In genomic region chr20:42855896-42856295, GRCh38 we compare ENCODE assay signal across 37 cellular contexts.
"Had no signal": no experiment of that assay in that cellular context is flagged by ENCODE, and none has a peak within 500 bp of the region (broad histone marks: within the 10 kb centered on the region; RNA-seq: fewer than 3 reads in every experiment).

No MANE protein-coding gene starts in this region.

- H3K4me1 Mint-ChIP-seq: activated B cell treated with CpG ODN at 0.5 μM for 24 hours; activated CD4-positive, alpha-beta T cell treated with anti-CD3 and anti-CD28 coated beads, Interleukin-2, amount 10 ng/mL, durations not matched to agents 24 days and 14 days; activated naive CD8-positive, alpha-beta T cell treated with anti-CD3 and anti-CD28 coated beads for 36 hours; activated T-helper 17 cell treated with anti-CD3 and anti-CD28 coated beads, Interleukin-2, amount 50 U/mL, for 72 hours; brain; central memory CD8-positive, alpha-beta T cell had no signal

- DNase-seq: activated B cell treated with CpG ODN at 0.5 μM for 24 hours; activated CD4-positive, alpha-beta memory T cell treated with anti-CD3 and anti-CD28 coated beads for 36 hours; activated CD4-positive, alpha-beta T cell treated with anti-CD3 and anti-CD28 coated beads for 4 hours; activated CD4-positive, alpha-beta T cell treated with anti-CD3 and anti-CD28 coated beads, Interleukin-2, amount 10 ng/mL, durations not matched to agents 24 days and 14 days; activated CD4-positive, alpha-beta T cell treated with anti-CD3 and anti-CD28 coated beads, Interleukin-2, amount 50 U/mL, for 1 hour; activated CD4-positive, alpha-beta T cell treated with anti-CD3 and anti-CD28 coated beads, Interleukin-2, amount 50 U/mL, for 4 hours; activated CD4-positive, CD25-positive, alpha-beta regulatory T cell treated with anti-CD3 and anti-CD28 coated beads, Interleukin-2, amount 50 U/mL, for 72 hours; activated CD8-positive, alpha-beta memory T cell treated with anti-CD3 and anti-CD28 coated beads, Interleukin-2, amount 50 U/mL, for 4 hours; activated CD8-positive, alpha-beta T cell treated with anti-CD3 and anti-CD28 coated beads for 36 hours; activated effector memory CD4-positive, alpha-beta T cell treated with anti-CD3 and anti-CD28 coated beads, Interleukin-2, amount 50 U/mL, for 16 hours; activated gamma-delta T cell treated with Interleukin-2 at 50 U/mL for 16 hours; activated naive CD4-positive, alpha-beta T cell; activated naive CD4-positive, alpha-beta T cell treated with anti-CD3 and anti-CD28 coated beads for 36 hours; activated naive CD4-positive, alpha-beta T cell treated with anti-CD3 and anti-CD28 coated beads, Interleukin-2, amount 50 U/mL, for 16 hours; activated naive CD8-positive, alpha-beta T cell treated with anti-CD3 and anti-CD28 coated beads for 36 hours; activated T-cell treated with anti-CD3 and anti-CD28 coated beads for 4 hours; activated T-cell treated with anti-CD3 and anti-CD28 coated beads, Interleukin-2, amount 50 U/mL, for 1 hour; activated T-cell treated with anti-CD3 and anti-CD28 coated beads, Interleukin-2, amount 50 U/mL, for 4 hours; activated T-cell treated with anti-CD3 and anti-CD28 coated beads, Interleukin-2, amount 50 U/mL, for 72 hours; amygdala; anterior cingulate cortex; caudate nucleus; cerebellar nuclear complex; T-helper 2 cell; T-helper 9 cell had no signal

- H3K27ac ChIP-seq: ascending aorta, cardiac muscle cell, VCaP had no signal

- H3K9me3 Mint-ChIP-seq: activated CD4-positive, alpha-beta T cell treated with anti-CD3 and anti-CD28 coated beads, Interleukin-2, amount 10 ng/mL, durations not matched to agents 24 days and 14 days; activated CD8-positive, alpha-beta T cell treated with anti-CD3 and anti-CD28 coated beads for 36 hours; activated naive CD4-positive, alpha-beta T cell treated with anti-CD3 and anti-CD28 coated beads for 36 hours; activated naive CD8-positive, alpha-beta T cell treated with anti-CD3 and anti-CD28 coated beads for 36 hours; activated T-cell treated with anti-CD3 and anti-CD28 coated beads, Interleukin-2, amount 50 U/mL, for 4 hours; T-helper 1 cell treated with Interleukin-12 subunit alpha and Interleukin-12 subunit beta and Interleukin-4 antibody, amounts not matched to agents 30 μg/mL and 1 μg/mL, for 36 hours had no signal

- H3K4me1 ChIP-seq: ascending aorta had no signal

- H3K4me3 Mint-ChIP-seq: activated B cell treated with CpG ODN at 0.5 μM for 24 hours; activated CD4-positive, alpha-beta memory T cell treated with anti-CD3 and anti-CD28 coated beads for 36 hours; activated CD4-positive, alpha-beta T cell treated with anti-CD3 and anti-CD28 coated beads, Interleukin-2, amount 10 ng/mL, durations not matched to agents 24 days and 14 days; activated CD8-positive, alpha-beta T cell treated with anti-CD3 and anti-CD28 coated beads for 36 hours; activated naive CD4-positive, alpha-beta T cell treated with anti-CD3 and anti-CD28 coated beads for 36 hours; activated naive CD8-positive, alpha-beta T cell treated with anti-CD3 and anti-CD28 coated beads for 36 hours; activated T-cell treated with anti-CD3 and anti-CD28 coated beads, Interleukin-2, amount 50 U/mL, for 4 hours; activated T-cell treated with anti-CD3 and anti-CD28 coated beads, Interleukin-2, amount 50 U/mL, for 72 hours; activated T-helper 1 cell treated with anti-CD3 and anti-CD28 coated beads, Interleukin-12 subunit alpha, Interleukin-12 subunit beta, Interleukin-2, Interleukin-4 antibody, amounts not matched to agents 30 ng/mL and 10 ng/mL and 1 ng/mL, durations not matched to agents 14 hours and 24 hours and 36 hours; activated T-helper 17 cell treated with anti-CD3 and anti-CD28 coated beads, Interleukin-2, amount 50 U/mL, for 72 hours; brain; central memory CD8-positive, alpha-beta T cell; T-helper 1 cell treated with Interleukin-12 subunit alpha and Interleukin-12 subunit beta and Interleukin-4 antibody, amounts not matched to agents 30 μg/mL and 1 μg/mL, for 36 hours; T-helper 2 cell treated with Interferon-gamma antibody and Interleukin-4, amounts not matched to agents 5 μg/mL and 100 μg/mL, for 36 hours had no signal

- H3K9me3 ChIP-seq: ascending aorta had no signal

- H3K27ac Mint-ChIP-seq: activated B cell treated with CpG ODN at 0.5 μM for 24 hours; activated CD4-positive, alpha-beta memory T cell treated with anti-CD3 and anti-CD28 coated beads for 36 hours; activated CD4-positive, alpha-beta T cell treated with anti-CD3 and anti-CD28 coated beads, Interleukin-2, amount 10 ng/mL, durations not matched to agents 24 days and 14 days; activated CD8-positive, alpha-beta T cell treated with anti-CD3 and anti-CD28 coated beads for 36 hours; activated naive CD4-positive, alpha-beta T cell treated with anti-CD3 and anti-CD28 coated beads for 36 hours; activated naive CD4-positive, alpha-beta T cell treated with anti-CD3 and anti-CD28 coated beads, Interleukin-2, amount 50 U/mL, for 72 hours; activated naive CD8-positive, alpha-beta T cell treated with anti-CD3 and anti-CD28 coated beads for 36 hours; activated T-cell treated with anti-CD3 and anti-CD28 coated beads, Interleukin-2, amount 50 U/mL, for 72 hours; activated T-helper 1 cell treated with anti-CD3 and anti-CD28 coated beads, Interleukin-12 subunit alpha, Interleukin-12 subunit beta, Interleukin-2, Interleukin-4 antibody, amounts not matched to agents 30 ng/mL and 10 ng/mL and 1 ng/mL, durations not matched to agents 14 hours and 24 hours and 36 hours; activated T-helper 17 cell treated with anti-CD3 and anti-CD28 coated beads, Interleukin-2, amount 50 U/mL, for 72 hours; brain; T-helper 1 cell treated with Interleukin-12 subunit alpha and Interleukin-12 subunit beta and Interleukin-4 antibody, amounts not matched to agents 30 μg/mL and 1 μg/mL, for 36 hours; T-helper 2 cell treated with Interferon-gamma antibody and Interleukin-4, amounts not matched to agents 5 μg/mL and 100 μg/mL, for 36 hours had no signal

- H3K36me3 ChIP-seq: ascending aorta, cardiac muscle cell had no signal

- H3K27me3 ChIP-seq: ascending aorta, cardiac muscle cell had no signal

- FAIRE-seq: bronchial epithelial cell, TTC549 had no signal

- H3K27me3 Mint-ChIP-seq: activated B cell treated with CpG ODN at 0.5 μM for 24 hours; activated CD4-positive, alpha-beta memory T cell treated with anti-CD3 and anti-CD28 coated beads for 36 hours; activated CD4-positive, alpha-beta T cell treated with anti-CD3 and anti-CD28 coated beads, Interleukin-2, amount 10 ng/mL, durations not matched to agents 24 days and 14 days; activated CD8-positive, alpha-beta T cell treated with anti-CD3 and anti-CD28 coated beads for 36 hours; activated naive CD8-positive, alpha-beta T cell treated with anti-CD3 and anti-CD28 coated beads for 36 hours; activated T-helper 17 cell treated with anti-CD3 and anti-CD28 coated beads, Interleukin-2, amount 50 U/mL, for 72 hours; brain; central memory CD8-positive, alpha-beta T cell had no signal

- ATAC-seq: activated CD8-positive, alpha-beta T cell treated with anti-CD3 and anti-CD28 coated beads for 36 hours; activated naive CD4-positive, alpha-beta T cell treated with anti-CD3 and anti-CD28 coated beads, Interleukin-2, amount 50 U/mL, for 72 hours; activated T-cell treated with anti-CD3 and anti-CD28 coated beads, Interleukin-2, amount 50 U/mL, for 4 hours; activated T-cell treated with anti-CD3 and anti-CD28 coated beads, Interleukin-2, amount 50 U/mL, for 72 hours; activated T-helper 17 cell treated with anti-CD3 and anti-CD28 coated beads, Interleukin-2, amount 50 U/mL, for 72 hours had no signal

- H3K36me3 Mint-ChIP-seq: activated CD4-positive, alpha-beta memory T cell treated with anti-CD3 and anti-CD28 coated beads for 36 hours; activated naive CD4-positive, alpha-beta T cell treated with anti-CD3 and anti-CD28 coated beads, Interleukin-2, amount 50 U/mL, for 72 hours; activated naive CD8-positive, alpha-beta T cell treated with anti-CD3 and anti-CD28 coated beads for 36 hours; brain had no signal

- H3K4me3 ChIP-seq: ascending aorta, cardiac muscle cell had no signal
